16 cellular contexts compared by ENCODE assay signal in the genomic region with DNA sequence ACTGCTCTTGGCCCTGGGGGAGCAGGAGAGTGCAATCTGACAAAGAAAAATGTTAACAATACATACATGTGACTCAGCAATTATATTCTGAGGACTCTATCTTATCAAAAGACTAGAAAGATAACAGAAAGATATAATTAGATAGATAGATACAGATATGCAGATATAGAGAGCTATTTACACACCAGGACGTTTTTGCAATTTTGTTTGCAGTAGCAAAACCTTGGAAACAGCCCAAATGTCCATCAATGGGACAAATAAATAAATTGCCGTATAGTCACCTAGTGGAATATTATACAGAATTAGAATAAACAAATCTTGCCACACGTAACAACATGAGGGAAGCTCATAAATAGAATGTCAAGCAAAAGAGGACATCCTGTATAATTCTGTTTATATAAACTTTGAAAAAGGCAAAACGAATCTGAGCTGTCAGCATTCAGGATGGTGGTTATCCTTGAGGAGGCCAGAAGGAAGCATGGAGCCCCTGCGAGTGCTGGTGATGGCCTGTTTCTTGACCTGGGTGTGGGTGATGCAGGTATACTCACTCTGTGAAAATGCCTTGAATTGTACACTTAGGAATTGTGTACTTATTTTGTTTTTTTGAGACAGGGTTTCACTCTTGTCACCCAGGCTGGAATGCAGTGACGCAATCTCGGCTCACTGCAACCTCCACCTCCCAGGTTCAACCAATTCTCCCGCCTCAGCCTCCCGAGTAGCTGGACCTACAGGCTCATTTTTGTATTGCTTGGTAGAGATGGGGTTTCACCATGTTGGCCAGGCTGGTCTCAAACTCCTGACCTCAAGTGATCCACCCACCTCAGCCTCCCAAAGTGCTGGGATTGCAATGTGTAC. TPM values are rescaled to one million over a fixed set of nuclear protein-coding genes. Genes with fewer than 3 reads are reported as not detected.
DNase-seq lines count a peak whose midpoint lies in the region; ATAC-seq and TF ChIP-seq lines count a peak whose summit lies in the region.
"Had no signal": no experiment of that assay in that cellular context is flagged by ENCODE, and none has a peak within 500 bp of the region (broad histone marks: within the 10 kb centered on the region; RNA-seq: fewer than 3 reads in every experiment).

No MANE protein-coding gene starts in this region.

- TF ChIP-seq EP300 in Ishikawa (IDR thresholded peaks at IDR 0.05; ENCODE audit: borderline replicate concordance), result no peak

- H3K4me1 ChIP-seq in heart right ventricle (peaks cover 6 to 55% (median 18%) of the 10 kb centered on the region in 9 donors), endodermal cell (ENCODE audit: control insufficient read depth, insufficient read depth, low read length) (peaks cover 7% of the 10 kb centered on the region), skeletal muscle tissue (ENCODE audit: control insufficient read depth in 3 of 3, insufficient read depth in 3 of 3, low read length in 3 of 3) (peaks cover 54 to 65% (median 63%) of the 10 kb centered on the region in 3 donors)
- H3K4me1 ChIP-seq: SJSA1 had no signal

- peaks cover 0 to 9% (median 0%) of the 10 kb centered on the region in 7 donors for H3K27me3 ChIP-seq in heart right ventricle
- no peaks in the 10 kb centered on the region for H3K27me3 ChIP-seq in endodermal cell (ENCODE audit: control insufficient read depth, insufficient read depth, low read length, poor library complexity, severe bottlenecking)
- H3K27me3 ChIP-seq in skeletal muscle tissue (ENCODE audit: control insufficient read depth in 3 of 3, insufficient read depth in 3 of 3, low read length in 3 of 3), result no peaks in the 10 kb centered on the region

- WGBS in heart right ventricle, 2 donors, result 63 to 65% methylated on average over 9 of the region's 9 CpGs
- 90 to 91% methylated on average over 7 to 9 of the region's 9 CpGs for WGBS in endodermal cell (ENCODE audit: insufficient coverage in 1 of 2, insufficient read length in 1 of 2), 2 experiments

- intact Hi-C loops in heart right ventricle (cut with DNase I), result loop anchor here in 1 of 10 donors (5.0 kb wide), 1 partner anchor 43 kb away; no protein-coding TSS in a partner anchor
- intact Hi-C loops in Right ventricle myocardium superior (cut with DNase I), result no loop called here

- no peak overlapping the region for H3K9ac ChIP-seq in endodermal cell (ENCODE audit: extremely low read depth, low read length, poor library complexity, severe bottlenecking)
- H3K9ac ChIP-seq in skeletal muscle tissue (ENCODE audit: low read depth in 1 of 3, low read length in 3 of 3), result peak overlapping the region in 1 of 3 donors; percentile 58

- H3K9me3 Mint-ChIP-seq in endodermal cell, result no peaks in the 10 kb centered on the region

- no peak for TF ChIP-seq RAD21 in Ishikawa (IDR thresholded peaks at IDR 0.05; ENCODE audit: low read depth)

- peaks cover 28% of the 10 kb centered on the region for H3K4me1 Mint-ChIP-seq in endodermal cell

- ATAC-seq in heart right ventricle (no peak), Right ventricle myocardium superior (ENCODE audit: poor library complexity) (no peak)

- H3K9me3 ChIP-seq in heart right ventricle (no peaks in the 10 kb centered on the region), endodermal cell (ENCODE audit: control insufficient read depth, low read length) (no peaks in the 10 kb centered on the region), skeletal muscle tissue (ENCODE audit: control insufficient read depth in 3 of 3, low read length in 3 of 3) (no peaks in the 10 kb centered on the region)
- H3K9me3 ChIP-seq: SJSA1 had no signal

- TF ChIP-seq CTCF in heart right ventricle (IDR thresholded peaks at IDR 0.05) (no peak), endodermal cell (conservative IDR thresholded peaks at IDR 0.05) (no peak)

- no peaks in the 10 kb centered on the region for H3K36me3 ChIP-seq in heart right ventricle
- H3K36me3 ChIP-seq in endodermal cell (ENCODE audit: control insufficient read depth, insufficient read depth, low read length), result no peaks in the 10 kb centered on the region
- H3K36me3 ChIP-seq in skeletal muscle tissue (ENCODE audit: control insufficient read depth in 3 of 3, insufficient read depth in 3 of 3, low read length in 3 of 3), result no peaks in the 10 kb centered on the region
- H3K36me3 ChIP-seq: SJSA1 had no signal

- H3K4me3 Mint-ChIP-seq in endodermal cell, result no peak overlapping the region
- H3K4me3 Mint-ChIP-seq: CD4-positive, alpha-beta memory T cell had no signal

- DNase-seq in heart right ventricle (no peak), Right ventricle myocardium superior (no peak), endodermal cell (no peak), DMS153 treated with DMSO at 0.1 percent for 48 hours (lab: John Stamatoyannopoulos, UW; ENCODE audit: unreplicated experiment) (no peak), NCI-H1105 treated with DMSO at 0.1 percent for 48 hours (lab: John Stamatoyannopoulos, UW) (no peak), NCI-H1092 treated with DMSO at 0.1 percent for 48 hours (lab: John Stamatoyannopoulos, UW) (no peak)
- DNase-seq: CD4-positive, alpha-beta memory T cell; DMS79 treated with DMSO at 0.1 percent for 48 hours; NCI-H1930; NCI-H82; SW 1271 had no signal

- H3K27ac Mint-ChIP-seq in endodermal cell, result peak overlapping the region; percentile 88
- H3K27ac Mint-ChIP-seq: CD4-positive, alpha-beta memory T cell had no signal

- H3K27ac ChIP-seq in heart right ventricle, result peak overlapping the region in 9 of 10 donors; percentile 13 to 93 (median 64)
- no peak overlapping the region for H3K27ac ChIP-seq in endodermal cell (ENCODE audit: low read depth, low read length)
- H3K27ac ChIP-seq in skeletal muscle tissue (ENCODE audit: low read depth, low read length), result peak overlapping the region; percentile 92
- H3K27ac ChIP-seq: SJSA1 had no signal

- H3K4me3 ChIP-seq in heart right ventricle, result no peak overlapping the region
- H3K4me3 ChIP-seq in endodermal cell (ENCODE audit: low read length), result no peak overlapping the region
- H3K4me3 ChIP-seq in skeletal muscle tissue (ENCODE audit: low read length in 3 of 3), result no peak overlapping the region
- H3K4me3 ChIP-seq: SJSA1 had no signal

- H3K36me3 Mint-ChIP-seq in endodermal cell (ENCODE audit: low read depth), result no peaks in the 10 kb centered on the region
- H3K36me3 Mint-ChIP-seq: CD4-positive, alpha-beta memory T cell had no signal

- peaks cover 3% of the 10 kb centered on the region for H3K27me3 Mint-ChIP-seq in endodermal cell (ENCODE audit: insufficient read depth)

TF ChIP-seq in Ishikawa, 13 proteins besides CTCF, POLR2A, EP300 and RAD21:
- TF ChIP-seq ZBTB7A (IDR thresholded peaks at IDR 0.05; ENCODE audit: low read depth), result no peak
- TF ChIP-seq CEBPB (IDR thresholded peaks at IDR 0.05), result peak; percentile 82

RNA-seq across cellular contexts. Expression of gene TRIM63, which starts 12.8 kb away (rescaled TPM):
- total RNA-seq in heart right ventricle (100 to 1,000 TPM; 191 to 415 (median 222) TPM), Right ventricle myocardium superior (229 TPM), endodermal cell (not detected), skeletal muscle tissue (30.3 TPM)
- 100 to 1,000 TPM; 194 to 305 TPM for polyA plus RNA-seq in heart right ventricle
- not detected for polyA plus RNA-seq in endodermal cell (2013, experiment 1 of 2)
- not detected for polyA plus RNA-seq in endodermal cell (2013, experiment 2 of 2)
- total RNA-seq: CD4-positive, alpha-beta memory T cell; NCI-H460; SJSA1 had no signal
- polyA plus RNA-seq: CD4-positive, alpha-beta memory T cell had no signal

RNA-seq across cellular contexts. Expression of gene PDIK1L, which starts 31.4 kb away (rescaled TPM):
- total RNA-seq in heart right ventricle (1 to 10 TPM; 3.8 to 8.3 (median 5.7) TPM), Right ventricle myocardium superior (4.0 TPM), endodermal cell (1 to 10 TPM; 7.1 to 7.3 TPM), skeletal muscle tissue (7.8 TPM)
- 1 to 10 TPM; 1.6 to 2.3 TPM for polyA plus RNA-seq in heart right ventricle
- 9.5 TPM for polyA plus RNA-seq in endodermal cell (2013, experiment 1 of 2)
- polyA plus RNA-seq in endodermal cell (2013, experiment 2 of 2), result 9.0 TPM

RNA-seq across cellular contexts. Expression of gene SLC30A2, which starts 34.3 kb away (rescaled TPM):
- total RNA-seq in heart right ventricle (10 to 100 TPM in 3 of 10 donors, 1 to 10 TPM in 7; 2.6 to 14.4 (median 8.9) TPM), Right ventricle myocardium superior (3.0 TPM), endodermal cell (not detected), skeletal muscle tissue (under 0.01 TPM)
- polyA plus RNA-seq in heart right ventricle, result 1 to 10 TPM in 1 of 2 donors, under 1 TPM in 1; 0.97 to 3.6 TPM
- polyA plus RNA-seq in endodermal cell (2013, experiment 1 of 2), result not detected
- not detected for polyA plus RNA-seq in endodermal cell (2013, experiment 2 of 2)
- total RNA-seq: CD4-positive, alpha-beta memory T cell; NCI-H460; RPMI7951; SJSA1 had no signal
- polyA plus RNA-seq: CD4-positive, alpha-beta memory T cell had no signal

RNA-seq across cellular contexts. Expression of gene EXTL1, which starts 58.6 kb away (rescaled TPM):
- total RNA-seq in heart right ventricle (10 to 100 TPM in 5 of 10 donors, 1 to 10 TPM in 5; 1.1 to 17.0 (median 9.1) TPM), Right ventricle myocardium superior (11.9 TPM), endodermal cell (1 to 10 TPM; 3.3 to 3.7 TPM), skeletal muscle tissue (0.52 TPM)
- 1 to 10 TPM in 1 of 2 donors, under 1 TPM in 1; 0.91 to 5.3 TPM for polyA plus RNA-seq in heart right ventricle
- polyA plus RNA-seq in endodermal cell (2013, experiment 1 of 2), result 2.5 TPM
- polyA plus RNA-seq in endodermal cell (2013, experiment 2 of 2), result 2.1 TPM
- polyA plus RNA-seq: CD4-positive, alpha-beta memory T cell had no signal

Comparison
In these comparisons a context has a peak if more than half of its experiments do, and no peak if none do; other contexts are left out.
1. RNA of gene TRIM63, which starts 12.8 kb away (total RNA-seq): 191 to 415 TPM in heart right ventricle, 229 TPM in Right ventricle myocardium superior (single experiment) and 30.3 TPM in skeletal muscle tissue (single experiment); not detected in endodermal cell; every median in the first group is over 10 times any median in the second.